In the genomic region with DNA sequence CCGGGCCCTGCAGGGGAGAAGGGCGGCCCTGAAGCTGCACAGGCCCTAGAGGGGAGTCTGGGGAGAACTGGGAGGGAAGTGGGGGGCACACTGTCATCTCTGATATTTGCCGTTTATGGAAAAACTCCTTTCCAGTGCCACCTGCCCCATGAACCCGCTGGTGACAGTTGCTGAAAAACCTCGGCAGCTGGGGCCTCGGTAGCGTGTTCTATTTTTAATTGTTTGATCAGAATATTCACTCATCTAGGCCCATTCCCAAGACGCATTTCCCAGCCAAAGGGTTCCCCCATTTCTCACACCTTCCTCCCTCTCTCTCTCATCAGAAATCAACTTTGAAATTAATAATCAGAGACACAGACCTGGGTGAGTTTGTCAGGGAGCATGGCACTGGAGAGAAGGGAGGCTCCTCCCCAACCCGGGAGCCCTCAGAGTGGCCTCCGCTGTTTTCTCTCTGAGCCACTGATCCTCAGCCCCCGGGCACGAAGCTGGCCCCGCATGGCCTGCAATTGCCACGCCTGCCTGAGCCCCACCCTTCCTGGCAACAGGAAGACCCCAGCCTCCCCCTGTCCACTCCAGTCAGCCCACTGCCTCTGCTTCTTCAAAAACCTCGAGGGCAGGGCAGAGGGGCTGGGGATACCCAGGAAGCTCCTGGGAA, we compare ENCODE assay signal across 18 cellular contexts.
A peak's percentile ranks its signal among the peaks of the same experiment; 100 is the strongest.
DNase-seq lines count a peak whose midpoint lies in the region; ATAC-seq and TF ChIP-seq lines count a peak whose summit lies in the region.
"Had no signal": no experiment of that assay in that cellular context is flagged by ENCODE, and none has a peak within 500 bp of the region (broad histone marks: within the 10 kb centered on the region; RNA-seq: fewer than 3 reads in every experiment).

No MANE protein-coding gene starts in this region.

- peaks cover 6% of the 10 kb centered on the region for H3K27me3 Mint-ChIP-seq in brain
- H3K27me3 Mint-ChIP-seq in CD8-positive, alpha-beta T cell (ENCODE audit: low read depth), result no peaks in the 10 kb centered on the region
- H3K27me3 Mint-ChIP-seq: activated CD4-positive, alpha-beta T cell treated with anti-CD3 and anti-CD28 coated beads, Interleukin-2, amount 10 ng/mL, durations not matched to agents 7 days and 5 days; activated naive CD4-positive, alpha-beta T cell treated with anti-CD3 and anti-CD28 coated beads, Interleukin-2, amount 50 U/mL, for 24 hours; IgD-negative memory B cell had no signal

- H3K4me2 ChIP-seq in BLaER1 treated with 17β-estradiol and CSF1 and Interleukin-3, amounts not matched to agents 10 nM and 100 nM, result peak overlapping the region; percentile 82 to 98 (median 93)

- peak overlapping the region in 4 of 5 experiments; percentile 48 to 82 (median 72) for H3K27ac Mint-ChIP-seq in brain
- no peak overlapping the region for H3K27ac Mint-ChIP-seq in CD8-positive, alpha-beta T cell
- H3K27ac Mint-ChIP-seq: activated CD4-positive, alpha-beta T cell treated with anti-CD3 and anti-CD28 coated beads, Interleukin-2, amount 10 ng/mL, durations not matched to agents 7 days and 5 days; activated naive CD4-positive, alpha-beta T cell treated with anti-CD3 and anti-CD28 coated beads, Interleukin-2, amount 50 U/mL, for 24 hours; IgD-negative memory B cell had no signal

- CTCF ChIA-PET in CD8-positive, alpha-beta T cell (lab: Charles Lee), result interaction anchor here (1.3 kb wide), 1 partner anchor 190 kb away, joined by 4 read pairs; no protein-coding TSS in a partner anchor

- H3K36me3 Mint-ChIP-seq in brain, result no peaks in the 10 kb centered on the region
- H3K36me3 Mint-ChIP-seq in CD8-positive, alpha-beta T cell, result peaks cover 2% of the 10 kb centered on the region
- H3K36me3 Mint-ChIP-seq: activated naive CD4-positive, alpha-beta T cell treated with anti-CD3 and anti-CD28 coated beads, Interleukin-2, amount 50 U/mL, for 24 hours had no signal

- no peaks in the 10 kb centered on the region; a peak in 1 of 22 replicates for H4K20me1 ChIP-seq in BLaER1 treated with 17β-estradiol and CSF1 and Interleukin-3, amounts not matched to agents 10 nM and 100 nM

- peak overlapping the region in 10 of 11 experiments; percentile 10 to 68 (median 44); a peak in 14 of 22 replicates for H3K9ac ChIP-seq in BLaER1 treated with 17β-estradiol and CSF1 and Interleukin-3, amounts not matched to agents 10 nM and 100 nM
- H3K9ac ChIP-seq in liver (ENCODE audit: low read depth in 1 of 2, low read length in 2 of 2), result no peak overlapping the region

- H3K9me3 Mint-ChIP-seq in brain, result no peaks in the 10 kb centered on the region
- no peaks in the 10 kb centered on the region for H3K9me3 Mint-ChIP-seq in CD8-positive, alpha-beta T cell
- H3K9me3 Mint-ChIP-seq: activated CD4-positive, alpha-beta T cell treated with anti-CD3 and anti-CD28 coated beads, Interleukin-2, amount 10 ng/mL, durations not matched to agents 7 days and 5 days; activated naive CD4-positive, alpha-beta T cell treated with anti-CD3 and anti-CD28 coated beads, Interleukin-2, amount 50 U/mL, for 24 hours; IgD-negative memory B cell had no signal

- H3K4me1 ChIP-seq in BLaER1 treated with 17β-estradiol and CSF1 and Interleukin-3, amounts not matched to agents 10 nM and 100 nM, result peaks cover 61 to 99% (median 94%) of the 10 kb centered on the region in 10 experiments
- peaks cover 20 to 46% (median 33%) of the 10 kb centered on the region in 4 donors for H3K4me1 ChIP-seq in liver (ENCODE audit: control insufficient read depth in 4 of 4, insufficient read depth in 4 of 4, low read length in 3 of 4)
- H3K4me1 ChIP-seq in CD8-positive, alpha-beta T cell (ENCODE audit: insufficient read depth, low read length), result no peaks in the 10 kb centered on the region

- DNase-seq in retina (peak; percentile 62), NCI-H510A (lab: John Stamatoyannopoulos, UW) (no peak)
- no peak for DNase-seq in CD8-positive, alpha-beta T cell
- DNase-seq: activated CD4-positive, alpha-beta T cell treated with anti-CD3 and anti-CD28 coated beads, Interleukin-2, amount 10 ng/mL, durations not matched to agents 7 days and 5 days; activated T-cell treated with anti-CD3 and anti-CD28 coated beads for 4 hours; effector CD8-positive, alpha-beta T cell; MV-4-11; NCI-H2107; stimulated activated naive CD4-positive, alpha-beta T cell treated with Interleukin-2 at 50 U/mL for 16 hours; T1000 had no signal

- no peak for TF ChIP-seq RAD21 in liver (IDR thresholded peaks at IDR 0.05)

- ATAC-seq in activated CD4-positive, CD25-positive, alpha-beta regulatory T cell treated with anti-CD3 and anti-CD28 coated beads, Interleukin-2, amount 50 U/mL, for 24 hours, result no peak
- ATAC-seq in CD8-positive, alpha-beta T cell, result no peak
- no peak for ATAC-seq in GM21576 (IDR thresholded peaks at IDR 0.05; ENCODE audit: unreplicated experiment)

- TF ChIP-seq CTCF in brain (conservative IDR thresholded peaks at IDR 0.05), result no peak
- no peak for TF ChIP-seq CTCF in liver (IDR thresholded peaks at IDR 0.05; ENCODE audit: low read depth, low read length, missing input control)
- no peak for TF ChIP-seq CTCF in CD8-positive, alpha-beta T cell (IDR thresholded peaks at IDR 0.05)

- POLR2A ChIA-PET in CD8-positive, alpha-beta T cell (lab: Charles Lee), result no interaction called here

- H3K9me3 ChIP-seq in BLaER1 treated with 17β-estradiol and CSF1 and Interleukin-3, amounts not matched to agents 10 nM and 100 nM (replicated peaks in 1 of 11), result no peaks in the 10 kb centered on the region
- no peaks in the 10 kb centered on the region for H3K9me3 ChIP-seq in liver (ENCODE audit: control insufficient read depth in 4 of 4, low read length in 3 of 4)
- H3K9me3 ChIP-seq in CD8-positive, alpha-beta T cell (ENCODE audit: low read length), result no peaks in the 10 kb centered on the region
- H3K9me3 ChIP-seq: neutrophil had no signal

- H3K36me3 ChIP-seq in BLaER1 treated with 17β-estradiol and CSF1 and Interleukin-3, amounts not matched to agents 10 nM and 100 nM, result no peaks in the 10 kb centered on the region
- H3K36me3 ChIP-seq in liver (ENCODE audit: control insufficient read depth in 4 of 4, insufficient read depth in 3 of 4, low read depth in 1 of 4, low read length in 3 of 4), result no peaks in the 10 kb centered on the region
- no peaks in the 10 kb centered on the region for H3K36me3 ChIP-seq in CD8-positive, alpha-beta T cell (ENCODE audit: insufficient read depth, low read length)

- 88% methylated on average over 15 of the region's 15 CpGs for WGBS in liver

- H3K27me3 ChIP-seq in BLaER1 treated with 17β-estradiol and CSF1 and Interleukin-3, amounts not matched to agents 10 nM and 100 nM, result peaks cover 0 to 9% (median 0%) of the 10 kb centered on the region in 11 experiments; a peak in 4 of 22 replicates
- H3K27me3 ChIP-seq in liver (ENCODE audit: control insufficient read depth in 4 of 4, insufficient read depth in 4 of 4, low read length in 3 of 4), result no peaks in the 10 kb centered on the region
- no peaks in the 10 kb centered on the region for H3K27me3 ChIP-seq in CD8-positive, alpha-beta T cell (ENCODE audit: insufficient read depth, low read length)
- H3K27me3 ChIP-seq: neutrophil had no signal

- no peak overlapping the region for H3K4me3 ChIP-seq in BLaER1 treated with 17β-estradiol and CSF1 and Interleukin-3, amounts not matched to agents 10 nM and 100 nM
- no peak overlapping the region for H3K4me3 ChIP-seq in liver (ENCODE audit: low read depth in 1 of 3, low read length in 3 of 3)
- H3K4me3 ChIP-seq in CD8-positive, alpha-beta T cell (ENCODE audit: low read depth, low read length), result no peak overlapping the region

- peaks cover 93% of the 10 kb centered on the region for H3K4me1 Mint-ChIP-seq in brain
- peaks cover 4% of the 10 kb centered on the region for H3K4me1 Mint-ChIP-seq in CD8-positive, alpha-beta T cell (ENCODE audit: low read depth)
- H3K4me1 Mint-ChIP-seq: activated CD4-positive, alpha-beta T cell treated with anti-CD3 and anti-CD28 coated beads, Interleukin-2, amount 10 ng/mL, durations not matched to agents 7 days and 5 days; activated naive CD4-positive, alpha-beta T cell treated with anti-CD3 and anti-CD28 coated beads, Interleukin-2, amount 50 U/mL, for 24 hours had no signal

- peak overlapping the region in 9 of 11 experiments; percentile 49 to 72 (median 62); a peak in 18 of 22 replicates for H3K27ac ChIP-seq in BLaER1 treated with 17β-estradiol and CSF1 and Interleukin-3, amounts not matched to agents 10 nM and 100 nM
- peak overlapping the region; percentile 50 to 61 for H3K27ac ChIP-seq in liver (ENCODE audit: low read depth in 1 of 2, low read length in 2 of 2)
- no peak overlapping the region for H3K27ac ChIP-seq in CD8-positive, alpha-beta T cell (ENCODE audit: low read depth, low read length)
- H3K27ac ChIP-seq: neutrophil had no signal

- peak overlapping the region in 1 of 5 experiments; percentile 16 for H3K4me3 Mint-ChIP-seq in brain
- no peak overlapping the region for H3K4me3 Mint-ChIP-seq in CD8-positive, alpha-beta T cell
- H3K4me3 Mint-ChIP-seq: activated CD4-positive, alpha-beta T cell treated with anti-CD3 and anti-CD28 coated beads, Interleukin-2, amount 10 ng/mL, durations not matched to agents 7 days and 5 days; activated naive CD4-positive, alpha-beta T cell treated with anti-CD3 and anti-CD28 coated beads, Interleukin-2, amount 50 U/mL, for 24 hours had no signal

- intact Hi-C loops in CD8-positive, alpha-beta T cell (cut with DNase I, micrococcal nuclease), result no loop called here

TF ChIP-seq in liver, 16 proteins besides CTCF, POLR2A, EP300 and RAD21 (continues in another document):
- TF ChIP-seq, protein P1, sequence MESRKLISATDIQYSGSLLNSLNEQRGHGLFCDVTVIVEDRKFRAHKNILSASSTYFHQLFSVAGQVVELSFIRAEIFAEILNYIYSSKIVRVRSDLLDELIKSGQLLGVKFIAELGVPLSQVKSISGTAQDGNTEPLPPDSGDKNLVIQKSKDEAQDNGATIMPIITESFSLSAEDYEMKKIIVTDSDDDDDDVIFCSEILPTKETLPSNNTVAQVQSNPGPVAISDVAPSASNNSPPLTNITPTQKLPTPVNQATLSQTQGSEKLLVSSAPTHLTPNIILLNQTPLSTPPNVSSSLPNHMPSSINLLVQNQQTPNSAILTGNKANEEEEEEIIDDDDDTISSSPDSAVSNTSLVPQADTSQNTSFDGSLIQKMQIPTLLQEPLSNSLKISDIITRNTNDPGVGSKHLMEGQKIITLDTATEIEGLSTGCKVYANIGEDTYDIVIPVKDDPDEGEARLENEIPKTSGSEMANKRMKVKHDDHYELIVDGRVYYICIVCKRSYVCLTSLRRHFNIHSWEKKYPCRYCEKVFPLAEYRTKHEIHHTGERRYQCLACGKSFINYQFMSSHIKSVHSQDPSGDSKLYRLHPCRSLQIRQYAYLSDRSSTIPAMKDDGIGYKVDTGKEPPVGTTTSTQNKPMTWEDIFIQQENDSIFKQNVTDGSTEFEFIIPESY (IDR thresholded peaks at IDR 0.05), result no peak
- TF ChIP-seq TAF1 (conservative IDR thresholded peaks at IDR 0.05), result no peak
- TF ChIP-seq HNF4G (IDR thresholded peaks at IDR 0.05), result no peak
- TF ChIP-seq YY1 (IDR thresholded peaks at IDR 0.05), result no peak
- TF ChIP-seq HNF4A (conservative IDR thresholded peaks at IDR 0.05), result no peak

Comparison
In these comparisons a context has a peak if more than half of its experiments do, and no peak if none do; other contexts are left out.
1. H3K9ac ChIP-seq: peak in BLaER1 treated with 17β-estradiol and CSF1 and Interleukin-3, amounts not matched to agents 10 nM and 100 nM (10 of 11); none in liver (0 of 2).